Comparison of ENCODE assay signal across 9 cellular contexts in the genomic region with DNA sequence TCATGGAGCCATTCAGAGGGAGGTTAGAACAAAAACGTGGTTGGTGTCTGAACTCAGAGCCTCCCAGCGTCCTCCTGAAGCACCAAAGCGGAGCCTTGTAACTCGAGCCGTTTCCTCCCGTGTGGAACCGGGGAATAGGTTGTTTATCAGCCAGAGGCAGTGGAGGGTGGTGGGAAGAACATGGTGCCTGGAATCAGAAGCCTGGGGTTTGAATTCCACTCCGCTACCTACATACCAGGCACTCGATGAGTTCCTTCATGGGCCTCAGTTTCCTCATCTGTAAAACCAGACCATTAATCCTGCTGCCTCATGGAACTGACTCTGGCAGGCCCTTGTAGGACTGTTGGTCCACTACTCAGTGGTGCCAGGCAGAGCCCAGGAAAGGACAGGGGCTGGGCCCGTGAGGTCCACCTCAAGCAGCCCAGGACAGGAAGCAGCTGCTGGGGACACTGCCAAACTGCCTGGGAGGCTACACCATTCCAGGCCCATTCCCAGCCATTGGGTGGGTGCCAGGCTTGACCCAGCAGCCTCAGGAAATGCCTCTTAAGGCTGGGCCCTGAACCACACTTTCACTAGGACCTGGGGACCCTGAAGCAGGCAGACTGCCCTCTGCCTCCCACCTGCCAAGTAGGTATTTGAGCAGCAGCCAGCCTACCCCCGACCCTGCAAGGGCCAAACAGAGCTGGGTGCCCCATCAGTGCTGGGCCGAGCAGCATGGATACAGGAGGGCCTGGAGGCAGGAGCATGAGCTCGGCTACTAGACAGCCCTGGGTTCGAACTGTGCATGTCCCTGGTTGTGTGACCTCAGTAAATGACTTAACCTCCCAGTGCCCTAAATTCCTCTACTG. TPM values are rescaled to one million over a fixed set of nuclear protein-coding genes. Genes with fewer than 3 reads are reported as not detected.
A peak's percentile ranks its signal among the peaks of the same experiment; 100 is the strongest.
DNase-seq lines count a peak whose midpoint lies in the region; ATAC-seq and TF ChIP-seq lines count a peak whose summit lies in the region.
"Had no signal": no experiment of that assay in that cellular context is flagged by ENCODE, and none has a peak within 500 bp of the region (broad histone marks: within the 10 kb centered on the region; RNA-seq: fewer than 3 reads in every experiment).

No MANE protein-coding gene starts in this region.

- WGBS in H9 (ENCODE audit: extremely low coverage, insufficient read length, low lambda C conversion rate) = no CpG with 5 or more reads among the region's 14 CpGs
- 87% methylated on average over 13 of the region's 14 CpGs for WGBS in SK-N-SH (ENCODE audit: low lambda C conversion rate)
- WGBS in heart left ventricle, 4 donors = 59 to 63% (median 61%) methylated on average over 14 of the region's 14 CpGs

- DNase-seq in H9 (peak; percentile 61), SK-N-SH (peak; percentile 30), heart left ventricle (peak in 4 of 5 donors; percentile 50 to 72 (median 63)), skeletal muscle cell (ENCODE audit: low read depth) (peak; percentile 18), DMS153 (lab: John Stamatoyannopoulos, UW) (no peak), RPMI8226 (no peak), NCI-H2227 treated with DMSO at 0.1 percent for 48 hours (lab: John Stamatoyannopoulos, UW) (no peak)
- no peak for DNase-seq in activated T-cell treated with anti-CD3 and anti-CD28 coated beads, Interleukin-2, amount 50 U/mL, for 1 hour
- DNase-seq: hypothalamus had no signal

- H2BK15ac ChIP-seq in H9 (ENCODE audit: low read depth, low read length) = no peak overlapping the region

- no peaks in the 10 kb centered on the region for H3K27me3 ChIP-seq in H9 (ENCODE audit: insufficient read depth, low read length)
- no peaks in the 10 kb centered on the region for H3K27me3 ChIP-seq in SK-N-SH (ENCODE audit: insufficient read depth)
- no peaks in the 10 kb centered on the region for H3K27me3 ChIP-seq in heart left ventricle

- no peaks in the 10 kb centered on the region for H3K9me2 ChIP-seq in SK-N-SH

- peaks cover 17 to 31% of the 10 kb centered on the region in 2 experiments for H3K4me1 Mint-ChIP-seq in H9

- intact Hi-C loops in heart left ventricle (cut with DNase I) = loop anchor here in 6 of 10 donors (1.0 to 5.0 kb wide), 3 partner anchors 62 to 80 kb away; partner anchors contain the start of gene RFT1 (in 6 of the 6)

- no peak overlapping the region for H2AFZ ChIP-seq in H9 (ENCODE audit: low read length)
- H2AFZ ChIP-seq in SK-N-SH (ENCODE audit: low read depth) = no peak overlapping the region

- H3K9me3 Mint-ChIP-seq in H9 = no peaks in the 10 kb centered on the region

- peaks cover 4% of the 10 kb centered on the region for H3K27me3 Mint-ChIP-seq in H9 (ENCODE audit: low read depth)

- H3K36me3 ChIP-seq in SK-N-SH (replicated peaks in 1 of 2; ENCODE audit: control insufficient read depth in 1 of 2, insufficient read depth in 2 of 2, low read length in 1 of 2) (no peaks in the 10 kb centered on the region), heart left ventricle (peaks cover 0 to 50% (median 14%) of the 10 kb centered on the region in 9 donors)

- H3K9ac ChIP-seq in H9 (ENCODE audit: extremely low read depth, insufficient read length, low read length) (no peak overlapping the region), SK-N-SH (no peak overlapping the region)

- POLR2A ChIA-PET in SK-N-SH (lab: Yijun Ruan, JAX) = no interaction called here

- no peak overlapping the region for H2BK5ac ChIP-seq in H9 (ENCODE audit: insufficient read length, low read length)

- TF ChIP-seq RAD21 in SK-N-SH (IDR thresholded peaks at IDR 0.05; ENCODE audit: low read length) = no peak

- H3K4me3 ChIP-seq in SK-N-SH (ENCODE audit: low read depth in 2 of 2, low read length in 1 of 2) (no peak overlapping the region), heart left ventricle (no peak overlapping the region), skeletal muscle cell (ENCODE audit: low read depth, low read length) (no peak overlapping the region)

- no peak overlapping the region for H3K18ac ChIP-seq in H9 (ENCODE audit: insufficient read length, low read depth, low read length)

- H3F3A ChIP-seq in SK-N-SH (replicated peaks; ENCODE audit: insufficient read depth) = no peaks in the 10 kb centered on the region

- H3K9me3 ChIP-seq in H9 (ENCODE audit: control insufficient read depth, low read depth, low read length) (no peaks in the 10 kb centered on the region), SK-N-SH (no peaks in the 10 kb centered on the region), heart left ventricle (no peaks in the 10 kb centered on the region)

- H2BK12ac ChIP-seq in H9 (ENCODE audit: insufficient read length, low read depth, low read length) = no peak overlapping the region

- no peak for TF ChIP-seq POLR2A in heart left ventricle (IDR thresholded peaks at IDR 0.05)

- no peak overlapping the region for H3T11ph ChIP-seq in H9 (ENCODE audit: low read length)

- H3K56ac ChIP-seq in H9 (ENCODE audit: insufficient read length, low read depth, low read length) = no peak overlapping the region

- no peak overlapping the region for H4K5ac ChIP-seq in H9 (ENCODE audit: insufficient read length, low read depth, low read length)

- H3K4ac ChIP-seq in H9 (ENCODE audit: low read depth, low read length) = no peak overlapping the region

- no peak overlapping the region for H2BK120ac ChIP-seq in H9 (ENCODE audit: low read depth, low read length, poor library complexity, severe bottlenecking)

- H4K20me1 ChIP-seq in H9 (ENCODE audit: control insufficient read depth, insufficient read depth, insufficient read length) (no peaks in the 10 kb centered on the region), SK-N-SH (ENCODE audit: insufficient read depth) (no peaks in the 10 kb centered on the region)

- H4K8ac ChIP-seq in H9 (replicated peaks; ENCODE audit: insufficient read length, low read depth, low read length) = no peak overlapping the region

- no peaks in the 10 kb centered on the region for H3K79me1 ChIP-seq in H9 (ENCODE audit: insufficient read depth, low read depth, low read length, poor library complexity, severe bottlenecking)

- H4K91ac ChIP-seq in H9 (ENCODE audit: insufficient read length, low read depth, low read length) = no peak overlapping the region

- no peak for TF ChIP-seq CTCF in H9 (conservative IDR thresholded peaks at IDR 0.05)
- no peak for TF ChIP-seq CTCF in SK-N-SH (IDR thresholded peaks at IDR 0.05)
- no peak for TF ChIP-seq CTCF in heart left ventricle (IDR thresholded peaks at IDR 0.05)

- H2BK20ac ChIP-seq in H9 (ENCODE audit: low read depth, low read length, poor library complexity, severe bottlenecking) = no peak overlapping the region

- TF ChIP-seq EP300 in SK-N-SH (IDR thresholded peaks at IDR 0.05; ENCODE audit: borderline replicate concordance in 1 of 2, low read depth in 1 of 2, low read length in 1 of 2) = no peak

- peak; percentile 23 to 50 (median 38) for ATAC-seq in heart left ventricle

- H3K27ac Mint-ChIP-seq in H9 = 0 out of 7 replicates have a peak overlapping the region, but pooled peaks of 1 of the 3 experiments have one; percentile 18

- H3K23me2 ChIP-seq in H9 (ENCODE audit: insufficient read length, low read depth, low read length, poor library complexity, severe bottlenecking) = no peaks in the 10 kb centered on the region

- H3K4me1 ChIP-seq in H9 (ENCODE audit: insufficient read depth, low read length) (no peaks in the 10 kb centered on the region; the same call in 1 of the 2 replicates), SK-N-SH (ENCODE audit: control insufficient read depth in 1 of 2, insufficient read depth in 2 of 2, low read depth in 1 of 2, low read length in 1 of 2) (peaks cover 0 to 9% of the 10 kb centered on the region in 2 experiments; a peak in 1 of 4 replicates), heart left ventricle (peaks cover 0 to 49% (median 22%) of the 10 kb centered on the region in 12 donors)

- H3K14ac ChIP-seq in H9 (ENCODE audit: insufficient read depth, low read length) = no peak overlapping the region

- CTCF ChIA-PET in SK-N-SH (lab: Yijun Ruan, JAX) = interaction anchor here (1.0 to 7.4 kb wide), 15 partner anchors 10 to 81 kb away, joined by 3 to 206 read pairs (median 14); partner anchors contain the start of gene PRKCD

- H3K36me3 Mint-ChIP-seq in H9 (ENCODE audit: insufficient read depth in 1 of 3, low read depth in 3 of 3) = peaks cover 2 to 18% (median 10%) of the 10 kb centered on the region in 3 experiments; a peak in 6 of 7 replicates

- no peak overlapping the region for H3K23ac ChIP-seq in H9 (ENCODE audit: insufficient read length, low read depth, low read length)

- H3K27ac ChIP-seq in H9 (ENCODE audit: insufficient read length, low read depth, low read length) = no peak overlapping the region
- no peak overlapping the region for H3K27ac ChIP-seq in SK-N-SH (ENCODE audit: low read depth in 2 of 2, low read length in 1 of 2)
- H3K27ac ChIP-seq in heart left ventricle = peak overlapping the region in 3 of 12 donors; percentile 26 to 51 (median 46)

- H3K4me3 Mint-ChIP-seq in H9 = no peak overlapping the region

- no peak overlapping the region for H3K4me2 ChIP-seq in H9 (ENCODE audit: insufficient read depth, insufficient read length, low read length)
- H3K4me2 ChIP-seq in SK-N-SH = no peak overlapping the region

- no peak overlapping the region for H2AK5ac ChIP-seq in H9 (ENCODE audit: insufficient read length, low read length)

- no peaks in the 10 kb centered on the region for H3K79me2 ChIP-seq in H9 (ENCODE audit: insufficient read depth, low read length)
- H3K79me2 ChIP-seq in SK-N-SH (ENCODE audit: insufficient read depth) = no peaks in the 10 kb centered on the region

TF ChIP-seq in SK-N-SH, 30 proteins besides CTCF, POLR2A, EP300 and RAD21 (continues in another document):
- TF ChIP-seq, protein P1, sequence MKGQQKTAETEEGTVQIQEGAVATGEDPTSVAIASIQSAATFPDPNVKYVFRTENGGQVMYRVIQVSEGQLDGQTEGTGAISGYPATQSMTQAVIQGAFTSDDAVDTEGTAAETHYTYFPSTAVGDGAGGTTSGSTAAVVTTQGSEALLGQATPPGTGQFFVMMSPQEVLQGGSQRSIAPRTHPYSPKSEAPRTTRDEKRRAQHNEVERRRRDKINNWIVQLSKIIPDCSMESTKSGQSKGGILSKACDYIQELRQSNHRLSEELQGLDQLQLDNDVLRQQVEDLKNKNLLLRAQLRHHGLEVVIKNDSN (IDR thresholded peaks at IDR 0.05; ENCODE audit: borderline replicate concordance, low read depth) = no peak
- TF ChIP-seq TCF12 (IDR thresholded peaks at IDR 0.05) (no peak), RCOR1 (IDR thresholded peaks at IDR 0.05; ENCODE audit: low read length) (no peak)

RNA-seq across cellular contexts. Expression of gene PRKCD, which starts 33.4 kb away (rescaled TPM):
- 23.7 and 24.9 TPM in 2 replicates for total RNA-seq in H9 (2021)
- polyA plus RNA-seq in SK-N-SH (2012; rRNA removed) = 24.5 and 29.0 TPM in 2 replicates
- 14.3 and 19.6 TPM in 2 replicates for polyA plus RNA-seq in SK-N-SH (2012; cell fraction: cytosol; rRNA removed)
- 28.9 and 32.1 TPM in 2 replicates for polyA plus RNA-seq in SK-N-SH (2012; cell fraction: nucleus; rRNA removed)
- 10 to 100 TPM in 6 of 9 donors, 1 to 10 TPM in 3; 5.3 to 44.5 (median 11.6) TPM for total RNA-seq in heart left ventricle
- 10 to 100 TPM in 1 of 2 donors, 1 to 10 TPM in 1; 7.8 to 13.4 TPM for polyA plus RNA-seq in heart left ventricle

Comparison
In these comparisons a context has a peak if more than half of its experiments do, and no peak if none do; other contexts are left out.
1. DNase-seq: peak in H9 (single experiment), SK-N-SH (single experiment), heart left ventricle (4 of 5) and skeletal muscle cell (single experiment); none in DMS153 (single experiment), RPMI8226 (single experiment), activated T-cell treated with anti-CD3 and anti-CD28 coated beads, Interleukin-2, amount 50 U/mL, for 1 hour (single experiment) and NCI-H2227 treated with DMSO at 0.1 percent for 48 hours (single experiment).